Comparison of ENCODE assay signal across 2 cellular contexts in the genomic region with DNA sequence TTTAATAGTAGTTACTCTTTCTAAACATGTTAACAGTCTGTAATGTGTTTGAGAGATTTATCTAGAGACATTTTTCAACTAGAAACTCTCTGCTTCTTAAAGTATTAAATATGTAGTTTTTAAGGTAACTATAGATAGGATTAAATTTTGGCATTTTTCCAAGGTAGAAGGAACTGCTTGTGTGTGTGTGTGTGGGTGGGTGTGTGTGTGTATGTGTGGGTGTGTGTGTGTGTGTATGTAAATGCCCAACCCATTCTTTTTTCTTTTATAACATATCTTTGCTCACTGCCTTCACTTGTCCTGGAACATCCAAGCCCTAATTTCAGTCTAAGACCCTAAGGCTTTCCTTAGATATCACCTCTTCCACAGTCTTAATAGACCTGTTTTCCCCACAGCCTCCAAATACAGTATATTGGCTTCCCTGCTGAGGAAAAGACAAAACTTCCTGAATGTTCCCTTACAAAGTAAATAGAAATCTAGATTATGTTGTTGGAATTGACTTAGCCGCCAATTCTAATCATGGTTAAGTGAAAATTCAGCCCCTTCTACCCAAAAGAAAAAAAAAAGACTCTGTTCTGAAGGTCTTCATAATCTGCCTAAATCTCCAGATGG.
TF ChIP-seq lines count a peak whose summit lies in the region.

No MANE protein-coding gene starts in this region.

TF ChIP-seq in HEK293, 187 proteins besides CTCF, POLR2A, EP300 and RAD21:
- TF ChIP-seq HOXD13 (CRISPR knock-in tag; IDR thresholded peaks at IDR 0.05; ENCODE audit: borderline replicate concordance) (no peak), ZNF76 (tag by site-specific recombination; IDR thresholded peaks at IDR 0.05; ENCODE audit: borderline replicate concordance, low read depth) (no peak), EGR2 (tag by site-specific recombination; IDR thresholded peaks at IDR 0.05; ENCODE audit: low read depth) (peak; percentile 92), ZFHX2 (tag by site-specific recombination; conservative IDR thresholded peaks at IDR 0.05) (peak; percentile 86)

TF ChIP-seq in WTC11, 78 proteins besides CTCF, POLR2A, EP300 and RAD21 (continued from another document):
- TF ChIP-seq NR3C1 (CRISPR knock-in tag; conservative IDR thresholded peaks at IDR 0.05; ENCODE audit: low read depth) (no peak), TEAD4 (CRISPR knock-in tag; IDR thresholded peaks at IDR 0.05) (no peak), JUN (CRISPR knock-in tag; IDR thresholded peaks at IDR 0.05) (no peak), SMAD4 (CRISPR knock-in tag; IDR thresholded peaks at IDR 0.05) (no peak), MYBL2 (CRISPR knock-in tag; IDR thresholded peaks at IDR 0.05) (no peak), ARID4B (CRISPR knock-in tag; IDR thresholded peaks at IDR 0.05; ENCODE audit: borderline replicate concordance) (no peak)
- TF ChIP-seq, protein P1, sequence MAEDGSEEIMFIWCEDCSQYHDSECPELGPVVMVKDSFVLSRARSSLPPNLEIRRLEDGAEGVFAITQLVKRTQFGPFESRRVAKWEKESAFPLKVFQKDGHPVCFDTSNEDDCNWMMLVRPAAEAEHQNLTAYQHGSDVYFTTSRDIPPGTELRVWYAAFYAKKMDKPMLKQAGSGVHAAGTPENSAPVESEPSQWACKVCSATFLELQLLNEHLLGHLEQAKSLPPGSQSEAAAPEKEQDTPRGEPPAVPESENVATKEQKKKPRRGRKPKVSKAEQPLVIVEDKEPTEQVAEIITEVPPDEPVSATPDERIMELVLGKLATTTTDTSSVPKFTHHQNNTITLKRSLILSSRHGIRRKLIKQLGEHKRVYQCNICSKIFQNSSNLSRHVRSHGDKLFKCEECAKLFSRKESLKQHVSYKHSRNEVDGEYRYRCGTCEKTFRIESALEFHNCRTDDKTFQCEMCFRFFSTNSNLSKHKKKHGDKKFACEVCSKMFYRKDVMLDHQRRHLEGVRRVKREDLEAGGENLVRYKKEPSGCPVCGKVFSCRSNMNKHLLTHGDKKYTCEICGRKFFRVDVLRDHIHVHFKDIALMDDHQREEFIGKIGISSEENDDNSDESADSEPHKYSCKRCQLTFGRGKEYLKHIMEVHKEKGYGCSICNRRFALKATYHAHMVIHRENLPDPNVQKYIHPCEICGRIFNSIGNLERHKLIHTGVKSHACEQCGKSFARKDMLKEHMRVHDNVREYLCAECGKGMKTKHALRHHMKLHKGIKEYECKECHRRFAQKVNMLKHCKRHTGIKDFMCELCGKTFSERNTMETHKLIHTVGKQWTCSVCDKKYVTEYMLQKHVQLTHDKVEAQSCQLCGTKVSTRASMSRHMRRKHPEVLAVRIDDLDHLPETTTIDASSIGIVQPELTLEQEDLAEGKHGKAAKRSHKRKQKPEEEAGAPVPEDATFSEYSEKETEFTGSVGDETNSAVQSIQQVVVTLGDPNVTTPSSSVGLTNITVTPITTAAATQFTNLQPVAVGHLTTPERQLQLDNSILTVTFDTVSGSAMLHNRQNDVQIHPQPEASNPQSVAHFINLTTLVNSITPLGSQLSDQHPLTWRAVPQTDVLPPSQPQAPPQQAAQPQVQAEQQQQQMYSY (CRISPR knock-in tag; IDR thresholded peaks at IDR 0.05), result no peak
TF ChIP-seq in WTC11: peak in this region for 0.
